ENCODE assay signal across 24 cellular contexts in genomic region chr6:86913795-86914194, GRCh38. TPM values are rescaled to one million over a fixed set of nuclear protein-coding genes. Genes with fewer than 3 reads are reported as not detected.
A peak's percentile ranks its signal among the peaks of the same experiment; 100 is the strongest.
DNase-seq lines count a peak whose midpoint lies in the region; TF ChIP-seq lines count a peak whose summit lies in the region.
"Had no signal": no experiment of that assay in that cellular context is flagged by ENCODE, and none has a peak within 500 bp of the region (broad histone marks: within the 10 kb centered on the region; RNA-seq: fewer than 3 reads in every experiment).

No MANE protein-coding gene starts in this region.

- no peaks in the 10 kb centered on the region for H3K23me2 ChIP-seq in H9 (ENCODE audit: insufficient read length, low read depth, low read length, poor library complexity, severe bottlenecking)

- no peak overlapping the region for H4K91ac ChIP-seq in H9 (ENCODE audit: insufficient read length, low read depth, low read length)

- POLR2A ChIA-PET in A673 (lab: Charles Lee; ENCODE audit: low non-redundant PET), result no interaction called here

- BruUV-seq in A673 (replicated peaks; lab: Mats Ljungman, UMichigan) (no TSS peak), mammary epithelial cell (replicated peaks; lab: Mats Ljungman, UMichigan) (no TSS peak)

- H2AK5ac ChIP-seq in H9 (ENCODE audit: insufficient read length, low read length), result no peak overlapping the region

- no peaks in the 10 kb centered on the region for H3K9me3 Mint-ChIP-seq in H9
- H3K9me3 Mint-ChIP-seq: CD4-positive, alpha-beta T cell; CD8-positive, alpha-beta memory T cell had no signal

- H3K4ac ChIP-seq in H9 (ENCODE audit: low read depth, low read length), result no peak overlapping the region

- H3K4me3 ChIP-seq in A673 (ENCODE audit: low read depth, low read length, poor library complexity, severe bottlenecking), result no peak overlapping the region
- H3K4me3 ChIP-seq in mammary epithelial cell (replicated peaks in 1 of 3; ENCODE audit: insufficient read depth in 1 of 3, low read depth in 2 of 3, low read length in 3 of 3), result no peak overlapping the region
- H3K4me3 ChIP-seq: BLaER1 treated with 17β-estradiol and CSF1 and Interleukin-3, amounts not matched to agents 10 nM and 100 nM; GM12878; GM23248 had no signal

- H3K27ac ChIP-seq in A673 (ENCODE audit: low read depth, low read length, poor library complexity, severe bottlenecking), result no peak overlapping the region
- no peak overlapping the region for H3K27ac ChIP-seq in mammary epithelial cell (ENCODE audit: insufficient read depth, low read depth, low read length)
- H3K27ac ChIP-seq in H9 (ENCODE audit: insufficient read length, low read depth, low read length), result no peak overlapping the region
- H3K27ac ChIP-seq: 22Rv1; BLaER1 treated with 17β-estradiol and CSF1 and Interleukin-3, amounts not matched to agents 10 nM and 100 nM; GM23248 had no signal

- no peaks in the 10 kb centered on the region for H3K79me1 ChIP-seq in H9 (ENCODE audit: insufficient read depth, low read depth, low read length, poor library complexity, severe bottlenecking)

- no peak overlapping the region for H3K4me2 ChIP-seq in mammary epithelial cell (ENCODE audit: insufficient read depth, low read depth, low read length)
- no peak overlapping the region for H3K4me2 ChIP-seq in H9 (ENCODE audit: insufficient read depth, insufficient read length, low read length)
- H3K4me2 ChIP-seq: BLaER1 treated with 17β-estradiol and CSF1 and Interleukin-3, amounts not matched to agents 10 nM and 100 nM had no signal

- no peak overlapping the region for H2BK5ac ChIP-seq in H9 (ENCODE audit: insufficient read length, low read length)

- no peak overlapping the region for H3K14ac ChIP-seq in H9 (ENCODE audit: insufficient read depth, low read length)

- no peak overlapping the region for H4K5ac ChIP-seq in H9 (ENCODE audit: insufficient read length, low read depth, low read length)

- H4K20me1 ChIP-seq in mammary epithelial cell (ENCODE audit: insufficient read depth, low read length), result no peaks in the 10 kb centered on the region
- H4K20me1 ChIP-seq in H9 (ENCODE audit: control insufficient read depth, insufficient read depth, insufficient read length), result no peaks in the 10 kb centered on the region
- H4K20me1 ChIP-seq: BLaER1 treated with 17β-estradiol and CSF1 and Interleukin-3, amounts not matched to agents 10 nM and 100 nM had no signal

- H4K8ac ChIP-seq in H9 (replicated peaks; ENCODE audit: insufficient read length, low read depth, low read length), result no peak overlapping the region

- no peak overlapping the region for H3K56ac ChIP-seq in H9 (ENCODE audit: insufficient read length, low read depth, low read length)

- no peak for TF ChIP-seq CTCF in A673 (conservative IDR thresholded peaks at IDR 0.05; ENCODE audit: low read depth, low read length)
- no peak for TF ChIP-seq CTCF in mammary epithelial cell (conservative IDR thresholded peaks at IDR 0.05 in 1 of 2, IDR thresholded peaks at IDR 0.05 in 1 of 2; ENCODE audit: extremely low read depth in 1 of 2, insufficient read depth in 1 of 2, low read depth in 1 of 2, low read length in 2 of 2)
- TF ChIP-seq CTCF in H9 (conservative IDR thresholded peaks at IDR 0.05), result no peak

- H3K36me3 Mint-ChIP-seq in H9 (ENCODE audit: insufficient read depth in 1 of 3, low read depth in 3 of 3), result no peaks in the 10 kb centered on the region
- H3K36me3 Mint-ChIP-seq: CD14-positive monocyte; CD8-positive, alpha-beta memory T cell had no signal

- H2BK20ac ChIP-seq in H9 (ENCODE audit: low read depth, low read length, poor library complexity, severe bottlenecking), result no peak overlapping the region

- CTCF ChIA-PET in A673 (lab: Charles Lee), result no interaction called here
- CTCF ChIA-PET in mammary epithelial cell (lab: Charles Lee; ENCODE audit: low non-redundant PET), result no interaction called here

- in situ Hi-C loops in mammary epithelial cell (cut with MboI; ENCODE audit: low sequenced_read_pairs in 2 of 2), result no loop called here

- H3K4me3 Mint-ChIP-seq in H9, result no peak overlapping the region
- H3K4me3 Mint-ChIP-seq: CD14-positive monocyte; CD4-positive, alpha-beta T cell; CD8-positive, alpha-beta memory T cell had no signal

- H2BK15ac ChIP-seq in H9 (ENCODE audit: low read depth, low read length), result no peak overlapping the region

- H2AFZ ChIP-seq in mammary epithelial cell (ENCODE audit: low read depth, low read length) (no peak overlapping the region), H9 (ENCODE audit: low read length) (no peak overlapping the region)
- H2AFZ ChIP-seq: GM23248 had no signal

- no peak overlapping the region for H3K27ac Mint-ChIP-seq in H9
- H3K27ac Mint-ChIP-seq: CD14-positive monocyte; CD4-positive, alpha-beta T cell; CD8-positive, alpha-beta memory T cell had no signal

- dilution Hi-C loops in mammary epithelial cell (cut with HindIII; ENCODE audit: low sequenced_read_pairs), result no loop called here

- 48% methylated on average over 2 of the region's 2 CpGs for WGBS in mammary epithelial cell (ENCODE audit: low coverage, missing lambda C conversion rate)
- WGBS in H9 (ENCODE audit: extremely low coverage, insufficient read length, low lambda C conversion rate), result no CpG with 5 or more reads among the region's 2 CpGs

- no peak overlapping the region for H2BK120ac ChIP-seq in H9 (ENCODE audit: low read depth, low read length, poor library complexity, severe bottlenecking)

- H3T11ph ChIP-seq in H9 (ENCODE audit: low read length), result no peak overlapping the region

- peak; percentile 18 for DNase-seq in NCI-H1105 treated with DMSO at 0.1 percent for 48 hours (lab: John Stamatoyannopoulos, UW)
- no peak for DNase-seq in NCI-H1105 (lab: John Stamatoyannopoulos, UW)
- peak; percentile 4 for DNase-seq in A673 (ENCODE audit: low spot score)
- peak; percentile 0 for DNase-seq in M059J (ENCODE audit: low read depth)
- peak; percentile 1 for DNase-seq in mammary epithelial cell
- DNase-seq in H9, result no peak
- no peak for DNase-seq in ecto neural progenitor cell (ENCODE audit: low spot score)
- no peak for DNase-seq in DMS 273 (lab: John Stamatoyannopoulos, UW; ENCODE audit: unreplicated experiment)
- DNase-seq: ACHN; AML-193; BE2C; CD4-positive, alpha-beta T cell; CD8-positive, alpha-beta memory T cell; DMS153; DND-41; EL; GDM1; H7 had no signal

- intact Hi-C loops in A673 (cut with micrococcal nuclease; ENCODE audit: unreplicated experiment) (no loop called here), mammary epithelial cell (cut with micrococcal nuclease) (no loop called here)

- H3K4me1 ChIP-seq in A673 (ENCODE audit: insufficient read depth, low read length, poor library complexity, severe bottlenecking) (no peaks in the 10 kb centered on the region), mammary epithelial cell (ENCODE audit: insufficient read depth, low read length) (no peaks in the 10 kb centered on the region), H9 (ENCODE audit: insufficient read depth, low read length) (no peaks in the 10 kb centered on the region)
- H3K4me1 ChIP-seq: BE2C; BLaER1 treated with 17β-estradiol and CSF1 and Interleukin-3, amounts not matched to agents 10 nM and 100 nM had no signal

- H3K9ac ChIP-seq in mammary epithelial cell (ENCODE audit: insufficient read depth, low read length) (no peak overlapping the region), H9 (ENCODE audit: extremely low read depth, insufficient read length, low read length) (no peak overlapping the region)
- H3K9ac ChIP-seq: BLaER1 treated with 17β-estradiol and CSF1 and Interleukin-3, amounts not matched to agents 10 nM and 100 nM; GM23248 had no signal

- no peak overlapping the region for H3K18ac ChIP-seq in H9 (ENCODE audit: insufficient read length, low read depth, low read length)

- H3K36me3 ChIP-seq in A673 (ENCODE audit: insufficient read depth, low read length, poor library complexity, severe bottlenecking) (no peaks in the 10 kb centered on the region), mammary epithelial cell (ENCODE audit: insufficient read depth, low read length) (no peaks in the 10 kb centered on the region)
- H3K36me3 ChIP-seq: BE2C; BLaER1 treated with 17β-estradiol and CSF1 and Interleukin-3, amounts not matched to agents 10 nM and 100 nM had no signal

- H3K9me3 ChIP-seq in A673 (ENCODE audit: low read depth, low read length, poor library complexity, severe bottlenecking) (no peaks in the 10 kb centered on the region), mammary epithelial cell (replicated peaks; ENCODE audit: insufficient read depth, low read length) (no peaks in the 10 kb centered on the region), H9 (ENCODE audit: control insufficient read depth, low read depth, low read length) (no peaks in the 10 kb centered on the region)
- H3K9me3 ChIP-seq: BE2C had no signal

- no peaks in the 10 kb centered on the region; the same call in 1 of the 2 replicates for H3K27me3 Mint-ChIP-seq in H9 (ENCODE audit: low read depth)
- H3K27me3 Mint-ChIP-seq: CD4-positive, alpha-beta T cell had no signal

- H3K79me2 ChIP-seq in mammary epithelial cell (ENCODE audit: insufficient read depth, low read length), result no peaks in the 10 kb centered on the region
- H3K79me2 ChIP-seq in H9 (ENCODE audit: insufficient read depth, low read length), result no peaks in the 10 kb centered on the region

- no peak overlapping the region for H3K23ac ChIP-seq in H9 (ENCODE audit: insufficient read length, low read depth, low read length)

- H3K27me3 ChIP-seq in A673 (replicated peaks; ENCODE audit: insufficient read depth, low read depth, low read length, poor library complexity) (peaks cover 3% of the 10 kb centered on the region), mammary epithelial cell (ENCODE audit: insufficient read depth, low read length) (no peaks in the 10 kb centered on the region), H9 (ENCODE audit: insufficient read depth, low read length) (no peaks in the 10 kb centered on the region)
- H3K27me3 ChIP-seq: BE2C; BLaER1 treated with 17β-estradiol and CSF1 and Interleukin-3, amounts not matched to agents 10 nM and 100 nM had no signal

- H2BK12ac ChIP-seq in H9 (ENCODE audit: insufficient read length, low read depth, low read length), result no peak overlapping the region

- H3K4me1 Mint-ChIP-seq in H9, result peaks cover 4 to 9% of the 10 kb centered on the region in 2 experiments
- H3K4me1 Mint-ChIP-seq: CD14-positive monocyte; CD8-positive, alpha-beta memory T cell had no signal

RNA-seq across cellular contexts. Expression of gene HTR1E, which starts 23.5 kb away (rescaled TPM):
- total RNA-seq in A673 (2021) (not detected in 2 replicates), mammary epithelial cell (not detected), H9 (2021) (not detected in 2 replicates)
- total RNA-seq in M059J (2014; rRNA removed; shearing (Covaris generic)), result not detected in 2 replicates
- polyA plus RNA-seq in mammary epithelial cell, result not detected
- polyA minus RNA-seq in mammary epithelial cell, result not detected
- total RNA-seq: CD4-positive, alpha-beta T cell; CD8-positive, alpha-beta memory T cell; GM12878; GM23248; H1 had no signal
- polyA plus RNA-seq: CD14-positive monocyte; CD8-positive, alpha-beta memory T cell; GM12878; GM23248 had no signal

Comparison
In these comparisons a context has a peak if more than half of its experiments do, and no peak if none do; other contexts are left out.
1. DNase-seq: peak in NCI-H1105 treated with DMSO at 0.1 percent for 48 hours (single experiment), A673 (single experiment), M059J (single experiment) and mammary epithelial cell (single experiment); none in NCI-H1105 (single experiment), H9 (single experiment), ecto neural progenitor cell (single experiment) and DMS 273 (single experiment).